Comparison of ENCODE assay signal across 13 cellular contexts in the genomic region with DNA sequence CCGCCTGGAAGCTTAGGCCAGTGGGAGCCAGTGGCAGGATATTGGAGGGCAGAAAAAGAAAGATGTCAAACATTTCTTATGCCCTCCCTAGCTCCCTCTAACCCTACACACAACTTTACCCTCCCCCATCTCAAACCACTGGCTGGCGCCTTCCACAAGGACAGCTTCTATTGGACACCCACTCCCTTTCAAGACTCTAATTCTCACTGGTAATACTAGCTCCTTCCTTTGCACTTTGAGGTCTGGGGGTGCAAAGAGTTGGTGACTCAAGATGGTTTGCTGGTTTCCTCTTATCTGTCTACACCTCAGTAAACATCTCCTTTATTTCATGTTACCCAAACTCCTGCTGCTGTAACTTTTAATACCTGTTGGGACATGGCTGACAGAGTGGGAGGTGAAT. TPM values are rescaled to one million over a fixed set of nuclear protein-coding genes. Genes with fewer than 3 reads are reported as not detected.
A peak's percentile ranks its signal among the peaks of the same experiment; 100 is the strongest.
DNase-seq lines count a peak whose midpoint lies in the region; ATAC-seq and TF ChIP-seq lines count a peak whose summit lies in the region.
"Had no signal": no experiment of that assay in that cellular context is flagged by ENCODE, and none has a peak within 500 bp of the region (broad histone marks: within the 10 kb centered on the region; RNA-seq: fewer than 3 reads in every experiment).

No MANE protein-coding gene starts in this region.

- intact Hi-C loops in naive thymus-derived CD4-positive, alpha-beta T cell (cut with micrococcal nuclease), result loop anchor here (1.0 to 2.0 kb wide), 4 partner anchors 11 to 51 kb away; a partner anchor contains a TSS
- intact Hi-C loops in breast epithelium (cut with DNase I; ENCODE audit: low total_unique reads), result no loop called here

- H3K4me3 ChIP-seq in naive thymus-derived CD4-positive, alpha-beta T cell (ENCODE audit: low read length), result no peak overlapping the region
- H3K4me3 ChIP-seq in breast epithelium, result no peak overlapping the region
- H3K4me3 ChIP-seq: testis had no signal

- POLR2A ChIA-PET in naive thymus-derived CD4-positive, alpha-beta T cell (lab: Charles Lee), result interaction anchor here (0.6 to 1.0 kb wide), 4 partner anchors 22 to 1833 kb away, joined by 3 to 6 read pairs (median 4); no protein-coding TSS in a partner anchor

- no peaks in the 10 kb centered on the region for H3K36me3 Mint-ChIP-seq in activated T-cell treated with anti-CD3 and anti-CD28 coated beads, Interleukin-2, amount 50 U/mL, for 72 hours (ENCODE audit: insufficient read depth in 2 of 2)
- H3K36me3 Mint-ChIP-seq in naive thymus-derived CD4-positive, alpha-beta T cell, result peaks cover 0 to 4% (median 0%) of the 10 kb centered on the region in 5 donors

- no peak overlapping the region for H3K27ac Mint-ChIP-seq in activated T-cell treated with anti-CD3 and anti-CD28 coated beads, Interleukin-2, amount 50 U/mL, for 72 hours
- peak overlapping the region; percentile 69 to 92 (median 82) for H3K27ac Mint-ChIP-seq in naive thymus-derived CD4-positive, alpha-beta T cell

- H3K4me1 Mint-ChIP-seq in activated T-cell treated with anti-CD3 and anti-CD28 coated beads, Interleukin-2, amount 50 U/mL, for 72 hours (ENCODE audit: low read depth), result peaks cover 44% of the 10 kb centered on the region
- peaks cover 30 to 60% (median 46%) of the 10 kb centered on the region in 7 donors for H3K4me1 Mint-ChIP-seq in naive thymus-derived CD4-positive, alpha-beta T cell

- H3K9me3 Mint-ChIP-seq in activated T-cell treated with anti-CD3 and anti-CD28 coated beads, Interleukin-2, amount 50 U/mL, for 72 hours, result peaks cover 0 to 1% of the 10 kb centered on the region in 2 donors
- H3K9me3 Mint-ChIP-seq in naive thymus-derived CD4-positive, alpha-beta T cell, result peaks cover 0 to 4% (median 0%) of the 10 kb centered on the region in 11 donors

- no peaks in the 10 kb centered on the region for H3K27me3 ChIP-seq in naive thymus-derived CD4-positive, alpha-beta T cell (ENCODE audit: control insufficient read depth in 2 of 2, insufficient read depth in 2 of 2, low read length in 2 of 2)
- no peaks in the 10 kb centered on the region for H3K27me3 ChIP-seq in breast epithelium
- H3K27me3 ChIP-seq: BE2C, testis had no signal

- H3K27me3 Mint-ChIP-seq in activated T-cell treated with anti-CD3 and anti-CD28 coated beads, Interleukin-2, amount 50 U/mL, for 72 hours (ENCODE audit: low read depth), result peaks cover 13% of the 10 kb centered on the region
- H3K27me3 Mint-ChIP-seq in naive thymus-derived CD4-positive, alpha-beta T cell, result peaks cover 0 to 9% (median 0%) of the 10 kb centered on the region in 5 donors

- peaks cover 38 to 49% of the 10 kb centered on the region in 2 donors for H3K4me1 ChIP-seq in naive thymus-derived CD4-positive, alpha-beta T cell (ENCODE audit: control insufficient read depth in 2 of 2, insufficient read depth in 2 of 2, low read length in 2 of 2)
- H3K4me1 ChIP-seq in breast epithelium, result no peaks in the 10 kb centered on the region
- H3K4me1 ChIP-seq: BE2C, testis had no signal

- TF ChIP-seq POLR2A in breast epithelium (IDR thresholded peaks at IDR 0.05), result no peak

- no peak overlapping the region for H3K27ac ChIP-seq in naive thymus-derived CD4-positive, alpha-beta T cell (ENCODE audit: low read depth, low read length)
- no peak overlapping the region for H3K27ac ChIP-seq in breast epithelium
- H3K27ac ChIP-seq: testis had no signal

- H3K9me3 ChIP-seq in naive thymus-derived CD4-positive, alpha-beta T cell (ENCODE audit: control insufficient read depth in 2 of 3, low read length in 3 of 3), result no peaks in the 10 kb centered on the region
- no peaks in the 10 kb centered on the region for H3K9me3 ChIP-seq in breast epithelium
- H3K9me3 ChIP-seq: BE2C, testis had no signal

- no peaks in the 10 kb centered on the region for H3K36me3 ChIP-seq in naive thymus-derived CD4-positive, alpha-beta T cell (ENCODE audit: control insufficient read depth in 2 of 3, insufficient read depth in 3 of 3, low read length in 3 of 3)
- no peaks in the 10 kb centered on the region for H3K36me3 ChIP-seq in breast epithelium
- H3K36me3 ChIP-seq: BE2C had no signal

- H3K4me3 Mint-ChIP-seq in activated T-cell treated with anti-CD3 and anti-CD28 coated beads, Interleukin-2, amount 50 U/mL, for 72 hours, result peak overlapping the region; percentile 22 to 63
- H3K4me3 Mint-ChIP-seq in naive thymus-derived CD4-positive, alpha-beta T cell, result peak overlapping the region; percentile 30 to 80 (median 58)

- ATAC-seq in activated T-cell treated with anti-CD3 and anti-CD28 coated beads, Interleukin-2, amount 50 U/mL, for 72 hours (replicated peaks in 1 of 2), result peak; percentile 66 to 71
- ATAC-seq in naive thymus-derived CD4-positive, alpha-beta T cell, result peak; percentile 83
- no peak for ATAC-seq in HG02973 (IDR thresholded peaks at IDR 0.05; ENCODE audit: unreplicated experiment)

- CTCF ChIA-PET in naive thymus-derived CD4-positive, alpha-beta T cell (lab: Charles Lee), result interaction anchor here (0.8 to 1.0 kb wide), 2 partner anchors 23 to 139 kb away, joined by 4 to 5 read pairs; no protein-coding TSS in a partner anchor

- DNase-seq in stimulated activated CD4-positive, alpha-beta T cell treated with anti-CD3 and anti-CD28 coated beads, Interleukin-4, amount 100 ng/mL, for 24 hours, result peak; percentile 20
- DNase-seq in stimulated activated CD4-positive, alpha-beta T cell treated with anti-CD3 and anti-CD28 coated beads, Interleukin-12 subunit alpha, Interleukin-12 subunit beta, amount 100 ng/mL, for 4 hours, result no peak
- peak; percentile 13 to 33 for DNase-seq in activated T-cell treated with anti-CD3 and anti-CD28 coated beads, Interleukin-2, amount 50 U/mL, for 72 hours
- peak in 4 of 9 donors; percentile 25 to 34 (median 26) for DNase-seq in naive thymus-derived CD4-positive, alpha-beta T cell
- DNase-seq in breast epithelium (ENCODE audit: low spot score in 2 of 2), result no peak
- no peak for DNase-seq in NCI-H187 (lab: John Stamatoyannopoulos, UW)
- DNase-seq in NCI-H1436 (lab: John Stamatoyannopoulos, UW), result no peak
- DNase-seq: BE2C, DMS79 treated with DMSO at 0.1 percent for 48 hours, IMR-90, NCI-H1092, testis had no signal

- no peak for TF ChIP-seq CTCF in breast epithelium (IDR thresholded peaks at IDR 0.05)

RNA-seq across cellular contexts. Expression of a gene that starts 11.6 kb away (rescaled TPM):
- 1 to 10 TPM; 4.7 to 5.6 TPM for total RNA-seq in activated T-cell treated with anti-CD3 and anti-CD28 coated beads, Interleukin-2, amount 50 U/mL, for 72 hours
- total RNA-seq in naive thymus-derived CD4-positive, alpha-beta T cell, result 1 to 10 TPM in 4 of 5 experiments, under 1 TPM in 1; 0.92 to 8.7 (median 2.4) TPM
- polyA plus RNA-seq in naive thymus-derived CD4-positive, alpha-beta T cell, result 1 to 10 TPM; 1.6 to 1.8 TPM
- total RNA-seq in breast epithelium, result 10 to 100 TPM; 26.2 to 49.2 (median 36.6) TPM

RNA-seq across cellular contexts. Expression of a gene that starts 11.6 kb away (rescaled TPM):
- total RNA-seq in activated T-cell treated with anti-CD3 and anti-CD28 coated beads, Interleukin-2, amount 50 U/mL, for 72 hours, result 10 to 100 TPM; 16.6 to 17.5 TPM
- 10 to 100 TPM in 2 of 5 experiments, 1 to 10 TPM in 3; 7.7 to 16.8 (median 9.7) TPM for total RNA-seq in naive thymus-derived CD4-positive, alpha-beta T cell
- polyA plus RNA-seq in naive thymus-derived CD4-positive, alpha-beta T cell, result 1 to 10 TPM; 4.6 to 6.1 TPM
- 10 to 100 TPM; 11.7 to 16.7 (median 12.1) TPM for total RNA-seq in breast epithelium

Comparison
In these comparisons a context has a peak if more than half of its experiments do, and no peak if none do; other contexts are left out.
1. DNase-seq: peak in stimulated activated CD4-positive, alpha-beta T cell treated with anti-CD3 and anti-CD28 coated beads, Interleukin-4, amount 100 ng/mL, for 24 hours (single experiment) and activated T-cell treated with anti-CD3 and anti-CD28 coated beads, Interleukin-2, amount 50 U/mL, for 72 hours (2 of 2); none in stimulated activated CD4-positive, alpha-beta T cell treated with anti-CD3 and anti-CD28 coated beads, Interleukin-12 subunit alpha, Interleukin-12 subunit beta, amount 100 ng/mL, for 4 hours (single experiment), breast epithelium (0 of 2), NCI-H187 (0 of 2) and NCI-H1436 (single experiment).